9 cellular contexts compared by ENCODE assay signal in the genomic region with DNA sequence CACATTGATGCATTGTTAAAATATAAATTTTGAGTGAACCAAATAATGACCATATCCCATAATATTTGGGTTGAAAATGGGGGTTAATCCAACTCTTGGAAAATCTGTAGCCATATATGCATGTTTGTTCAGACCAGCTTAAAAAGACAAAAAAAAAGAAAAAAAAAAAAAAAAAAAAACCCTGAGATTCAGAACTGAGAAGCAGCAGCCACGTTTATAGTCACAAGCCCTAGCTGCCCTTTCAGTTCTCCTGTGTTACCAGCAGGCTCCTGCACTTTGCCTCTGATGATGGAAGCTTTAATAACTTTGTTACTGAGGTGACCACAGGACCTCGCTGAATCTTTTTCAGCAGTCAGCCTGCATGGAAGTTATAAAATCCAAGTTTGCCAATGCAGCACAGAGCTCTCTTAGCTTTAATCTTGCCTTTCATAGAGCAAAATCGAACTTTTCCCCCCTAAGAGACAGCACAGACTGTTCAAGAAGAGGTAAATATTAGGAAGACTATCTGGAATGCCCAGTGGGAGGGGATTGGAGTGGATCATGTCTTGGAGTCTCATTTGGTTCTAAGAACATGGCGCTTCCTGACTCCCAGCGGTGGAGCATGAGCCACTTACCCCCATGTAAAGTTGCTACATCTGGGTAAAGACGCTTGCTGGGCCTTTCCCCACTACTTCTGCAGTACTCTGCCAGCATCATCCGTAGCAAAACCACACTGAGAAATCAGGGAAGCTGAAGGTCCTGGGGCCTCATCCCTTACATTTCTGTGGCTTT. TPM values are rescaled to one million over a fixed set of nuclear protein-coding genes. Genes with fewer than 3 reads are reported as not detected.
DNase-seq lines count a peak whose midpoint lies in the region; ATAC-seq, FAIRE-seq and TF ChIP-seq lines count a peak whose summit lies in the region.
"Had no signal": no experiment of that assay in that cellular context is flagged by ENCODE, and none has a peak within 500 bp of the region (broad histone marks: within the 10 kb centered on the region; RNA-seq: fewer than 3 reads in every experiment).

No MANE protein-coding gene starts in this region.

- 49% methylated on average over 7 of the region's 7 CpGs for WGBS in GM12878 (ENCODE audit: insufficient coverage, insufficient replicate concordance, low lambda C conversion rate, missing lambda C conversion rate)

- no peaks in the 10 kb centered on the region for H3K27me3 ChIP-seq in GM12878 (replicated peaks in 1 of 2; ENCODE audit: control insufficient read depth in 2 of 2, insufficient read depth in 2 of 2, low read length in 1 of 2)
- H3K27me3 ChIP-seq in uterus = no peaks in the 10 kb centered on the region

- H3K4me3 ChIP-seq in GM12878 (peak overlapping the region; percentile 15; the same call in 1 of the 2 replicates), uterus (no peak overlapping the region)

- intact Hi-C loops in GM12878 (cut with micrococcal nuclease; ENCODE audit: unreplicated experiment) = loop anchor here (5.0 kb wide), 1 partner anchor 34 kb away; no protein-coding TSS in a partner anchor
- intact Hi-C loops in uterus (cut with DNase I; ENCODE audit: low total_unique reads) = no loop called here

- TSS peak; percentile 16 for BruUV-seq in GM12878 (replicated peaks; lab: Mats Ljungman, UMichigan)

- TF ChIP-seq POLR2A in GM12878 (IDR thresholded peaks at IDR 0.05; ENCODE audit: low read depth, low read length) (no peak), uterus (IDR thresholded peaks at IDR 0.05) (no peak)

- RAD21 ChIA-PET in GM12878 (lab: Charles Lee; ENCODE audit: unreplicated experiment) = interaction anchor here (0.6 to 12.0 kb wide), 15 partner anchors 10 to 189 kb away, joined by 3 to 197 read pairs (median 5); partner anchors contain the start of gene GNG2

- peak overlapping the region; percentile 80 for H3K4me2 ChIP-seq in GM12878 (ENCODE audit: control insufficient read depth, insufficient read depth)

- peak overlapping the region; percentile 39 for H3K9ac ChIP-seq in GM12878 (ENCODE audit: control insufficient read depth, insufficient read depth, low read length)

- peak overlapping the region; percentile 40 for H3K27ac Mint-ChIP-seq in stimulated activated naive CD8-positive, alpha-beta T cell treated with anti-CD3 and anti-CD28 coated beads, Interleukin-15, Interleukin-2, amounts not matched to agents 100 ng/mL and 50 ng/mL, for 24 hours

- DNase-seq in stimulated activated naive CD8-positive, alpha-beta T cell treated with anti-CD3 and anti-CD28 coated beads, Interleukin-15, Interleukin-2, amounts not matched to agents 100 U/mL and 50 U/mL, for 24 hours = no peak
- DNase-seq in GM12878 (ENCODE audit: low read depth, low spot score) = no peak
- peak in 1 of 2 donors; percentile 24 for DNase-seq in uterus
- no peak for DNase-seq in activated CD4-positive, alpha-beta T cell treated with anti-CD3 and anti-CD28 coated beads for 48 hours
- DNase-seq in activated naive CD4-positive, alpha-beta T cell (lab: John Stamatoyannopoulos, UW) = no peak
- DNase-seq in ecto neural progenitor cell (ENCODE audit: low spot score) = no peak
- DNase-seq: RPMI8226 had no signal

- peak; percentile 61 for FAIRE-seq in GM12878 (lab: Jason Lieb, UNC)

- peaks cover 89% of the 10 kb centered on the region for H3K4me1 Mint-ChIP-seq in stimulated activated naive CD8-positive, alpha-beta T cell treated with anti-CD3 and anti-CD28 coated beads, Interleukin-15, Interleukin-2, amounts not matched to agents 100 ng/mL and 50 ng/mL, for 24 hours (ENCODE audit: low read depth)

- peaks cover 49% of the 10 kb centered on the region for H3K36me3 Mint-ChIP-seq in stimulated activated naive CD8-positive, alpha-beta T cell treated with anti-CD3 and anti-CD28 coated beads, Interleukin-15, Interleukin-2, amounts not matched to agents 100 ng/mL and 50 ng/mL, for 24 hours (ENCODE audit: low read depth)

- CTCF ChIA-PET in GM12878 (lab: Yijun Ruan, JAX) = interaction anchor here (0.6 to 1.7 kb wide), 14 partner anchors 11 to 991 kb away, joined by 3 to 11 read pairs (median 3); partner anchors contain the start of gene GNG2

- SMC1A ChIA-PET in GM12878 (lab: Charles Lee; ENCODE audit: uncharacterized antibody, unreplicated experiment) = interaction anchor here (0.6 to 12.2 kb wide), 17 partner anchors 14 to 622 kb away, joined by 3 to 254 read pairs (median 4); partner anchors contain the start of gene GNG2

- H3K9me3 ChIP-seq in GM12878 (replicated peaks; ENCODE audit: control insufficient read depth, insufficient read depth, low read length) (peaks cover 4% of the 10 kb centered on the region; the same call in 2 of the 3 replicates), uterus (no peaks in the 10 kb centered on the region)

- H3K27me3 Mint-ChIP-seq in stimulated activated naive CD8-positive, alpha-beta T cell treated with anti-CD3 and anti-CD28 coated beads, Interleukin-15, Interleukin-2, amounts not matched to agents 100 ng/mL and 50 ng/mL, for 24 hours = no peaks in the 10 kb centered on the region

- in situ Hi-C loops in GM12878 (cut with MboI) = no loop called here

- TF ChIP-seq RAD21 in GM12878 (IDR thresholded peaks at IDR 0.05; ENCODE audit: insufficient read depth, low read depth, low read length) = no peak

- POLR2A ChIA-PET in GM12878 (lab: Charles Lee) = interaction anchor here (0.6 to 2.2 kb wide), 13 partner anchors 8 to 1056 kb away, joined by 3 to 37 read pairs (median 4); partner anchors contain the start of gene GNG2

- peak overlapping the region; percentile 57 for H2AFZ ChIP-seq in GM12878 (ENCODE audit: control insufficient read depth, low read depth, low read length)

- peaks cover 37% of the 10 kb centered on the region for H3K79me2 ChIP-seq in GM12878 (ENCODE audit: control insufficient read depth, insufficient read depth, low read length)

- ATAC-seq in stimulated activated naive CD8-positive, alpha-beta T cell treated with anti-CD3 and anti-CD28 coated beads, Interleukin-15, Interleukin-2, amounts not matched to agents 100 U/mL and 50 U/mL, for 24 hours = no peak
- peak; percentile 64 for ATAC-seq in HG02870 (IDR thresholded peaks at IDR 0.05; ENCODE audit: unreplicated experiment)
- ATAC-seq in GM12878 = peak; percentile 78

- no peaks in the 10 kb centered on the region for H3K9me3 Mint-ChIP-seq in stimulated activated naive CD8-positive, alpha-beta T cell treated with anti-CD3 and anti-CD28 coated beads, Interleukin-15, Interleukin-2, amounts not matched to agents 100 ng/mL and 50 ng/mL, for 24 hours

- peak in 1 of 2 experiments; percentile 31; a peak in 1 of 4 replicates for TF ChIP-seq EP300 in GM12878 (IDR thresholded peaks at IDR 0.05; ENCODE audit: borderline replicate concordance in 1 of 2, control insufficient read depth in 1 of 2, low read depth in 2 of 2, low read length in 2 of 2)

- peak overlapping the region; percentile 65 for H3K27ac ChIP-seq in GM12878 (ENCODE audit: control insufficient read depth, insufficient read depth)
- H3K27ac ChIP-seq in uterus = peak overlapping the region; percentile 2 to 9

- peaks cover 45% of the 10 kb centered on the region for H3K4me1 ChIP-seq in GM12878 (ENCODE audit: control insufficient read depth, insufficient read depth, low read length)
- no peaks in the 10 kb centered on the region for H3K4me1 ChIP-seq in uterus

- no peak overlapping the region for H3K4me3 Mint-ChIP-seq in stimulated activated naive CD8-positive, alpha-beta T cell treated with anti-CD3 and anti-CD28 coated beads, Interleukin-15, Interleukin-2, amounts not matched to agents 100 ng/mL and 50 ng/mL, for 24 hours

- H4K20me1 ChIP-seq in GM12878 (ENCODE audit: control insufficient read depth, insufficient read depth) = no peaks in the 10 kb centered on the region

- TF ChIP-seq CTCF in GM12878 (IDR thresholded peaks at IDR 0.05 in 2 of 3, conservative IDR thresholded peaks at IDR 0.05 in 1 of 3; ENCODE audit: control insufficient read depth in 2 of 3, extremely low read depth in 1 of 3, insufficient read depth in 1 of 3, low read depth in 3 of 3, low read length in 3 of 3) = peak in 2 of 3 experiments; percentile 25 to 29; a peak in 2 of 6 replicates
- no peak for TF ChIP-seq CTCF in uterus (IDR thresholded peaks at IDR 0.05)

- no peaks in the 10 kb centered on the region; a peak in 2 of 4 replicates for H3K36me3 ChIP-seq in GM12878 (ENCODE audit: control insufficient read depth in 2 of 2, insufficient read depth in 2 of 2, low read length in 1 of 2)
- no peaks in the 10 kb centered on the region for H3K36me3 ChIP-seq in uterus

TF ChIP-seq in GM12878, 131 proteins besides CTCF, POLR2A, EP300 and RAD21 (continues in another document):
- no peak for TF ChIP-seq BRCA1 (IDR thresholded peaks at IDR 0.05; ENCODE audit: low read depth, low read length)

RNA-seq across cellular contexts. Expression of gene GNG2, which starts 20.6 kb away (rescaled TPM):
- 73.6 and 83.0 TPM in 2 replicates for total RNA-seq in GM12878 (2013; cell fraction: nucleolus; rRNA removed)
- total RNA-seq in GM12878 (2014; rRNA removed) (63.5 and 80.8 TPM in 2 replicates), GM12878 (2014; rRNA removed; fragmentation: Illumina TruSeq; extraction: Trizol) (86.5 and 91.9 TPM in 2 replicates), GM12878 (2021) (103 and 107 TPM in 2 replicates), uterus (10 to 100 TPM in 2 of 4 donors, 1 to 10 TPM in 1, under 1 TPM in 1; 0.77 to 62.1 (median 10.3) TPM)
- polyA plus RNA-seq in GM12878 (2011; ENCODE audit: low read depth) = 19.7 TPM
- polyA plus RNA-seq in GM12878 (2011; rRNA removed) (62.2 and 80.3 TPM in 2 replicates), GM12878 (2014; fragmentation: Illumina TruSeq; extraction: Trizol) (114 and 139 TPM in 2 replicates), GM12878 (2014; fragmentation: Nextera tagmentation; extraction: Ambion mirVana) (10 to 100 TPM; 31.6 to 42.0 TPM), GM12878 (2014; rRNA removed) (78.6 and 84.7 TPM in 2 replicates), GM12878 (2016; fragmentation: Nextera tagmentation; extraction: Ambion mirVana) (10 to 100 TPM; 63.4 to 69.2 TPM)
- 28.3 and 31.9 TPM in 2 replicates for polyA plus RNA-seq in GM12878 (2011; cell fraction: cytosol; rRNA removed)
- polyA plus RNA-seq in GM12878 (2011; cell fraction: nucleus; rRNA removed) = 12.3 and 13.8 TPM in 2 replicates
- 40.5 and 43.9 TPM in 2 replicates for polyA plus RNA-seq in GM12878 (2012)
- 38.2 and 38.9 TPM in 2 replicates for polyA minus RNA-seq in GM12878 (2011; rRNA and poly(A)+ RNA removed)
- 12.3 and 14.1 TPM in 2 replicates for polyA minus RNA-seq in GM12878 (2011; cell fraction: cytosol; rRNA and poly(A)+ RNA removed)
- 11.2 and 18.9 TPM in 2 replicates for polyA minus RNA-seq in GM12878 (2011; cell fraction: nucleus; rRNA and poly(A)+ RNA removed)

Comparison
In these comparisons a context has a peak if more than half of its experiments do, and no peak if none do; other contexts are left out.
1. CTCF ChIP-seq: peak in GM12878 (2 of 3); none in uterus (0 of 4).